1 cellular context compared by ENCODE assay signal in the genomic region with DNA sequence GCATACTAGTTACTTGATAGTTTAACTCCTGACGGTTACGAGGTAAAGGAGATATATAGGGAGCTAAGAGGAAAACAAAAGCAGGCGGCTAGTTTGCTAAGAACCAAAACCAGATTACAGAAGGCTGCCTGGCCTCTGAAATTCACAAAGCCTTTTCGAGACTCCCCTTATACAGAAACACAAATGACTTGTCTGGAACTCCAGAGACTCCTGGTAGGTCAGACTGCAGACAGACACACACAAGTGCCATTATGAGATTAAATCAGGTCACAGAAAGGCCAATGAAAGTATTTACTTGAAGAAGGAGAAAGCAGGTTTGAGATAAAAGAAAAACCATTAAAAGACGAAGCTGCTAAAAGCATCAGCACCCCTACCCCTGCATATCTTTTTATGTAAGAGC.
TF ChIP-seq lines count a peak whose summit lies in the region.

No MANE protein-coding gene starts in this region.

TF ChIP-seq in SK-N-SH treated with all-trans-retinoic acid at 6 μM for 48 hours, 23 proteins besides CTCF, POLR2A, EP300 and RAD21:
- TF ChIP-seq, protein P1, sequence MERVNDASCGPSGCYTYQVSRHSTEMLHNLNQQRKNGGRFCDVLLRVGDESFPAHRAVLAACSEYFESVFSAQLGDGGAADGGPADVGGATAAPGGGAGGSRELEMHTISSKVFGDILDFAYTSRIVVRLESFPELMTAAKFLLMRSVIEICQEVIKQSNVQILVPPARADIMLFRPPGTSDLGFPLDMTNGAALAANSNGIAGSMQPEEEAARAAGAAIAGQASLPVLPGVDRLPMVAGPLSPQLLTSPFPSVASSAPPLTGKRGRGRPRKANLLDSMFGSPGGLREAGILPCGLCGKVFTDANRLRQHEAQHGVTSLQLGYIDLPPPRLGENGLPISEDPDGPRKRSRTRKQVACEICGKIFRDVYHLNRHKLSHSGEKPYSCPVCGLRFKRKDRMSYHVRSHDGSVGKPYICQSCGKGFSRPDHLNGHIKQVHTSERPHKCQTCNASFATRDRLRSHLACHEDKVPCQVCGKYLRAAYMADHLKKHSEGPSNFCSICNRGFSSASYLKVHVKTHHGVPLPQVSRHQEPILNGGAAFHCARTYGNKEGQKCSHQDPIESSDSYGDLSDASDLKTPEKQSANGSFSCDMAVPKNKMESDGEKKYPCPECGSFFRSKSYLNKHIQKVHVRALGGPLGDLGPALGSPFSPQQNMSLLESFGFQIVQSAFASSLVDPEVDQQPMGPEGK (CRISPR knock-in tag; IDR thresholded peaks at IDR 0.05; ENCODE audit: borderline replicate concordance) = no peak
- TF ChIP-seq TOX (CRISPR knock-in tag; IDR thresholded peaks at IDR 0.05; ENCODE audit: borderline replicate concordance) (no peak), ARNTL (CRISPR knock-in tag; IDR thresholded peaks at IDR 0.05; ENCODE audit: borderline replicate concordance, low read depth) (no peak), GLIS3 (CRISPR knock-in tag; IDR thresholded peaks at IDR 0.05) (no peak), RARB (CRISPR knock-in tag; IDR thresholded peaks at IDR 0.05) (no peak), ZNF70 (CRISPR knock-in tag; IDR thresholded peaks at IDR 0.05) (no peak), SNAI2 (CRISPR knock-in tag; IDR thresholded peaks at IDR 0.05) (no peak)
- TF ChIP-seq, protein P2, sequence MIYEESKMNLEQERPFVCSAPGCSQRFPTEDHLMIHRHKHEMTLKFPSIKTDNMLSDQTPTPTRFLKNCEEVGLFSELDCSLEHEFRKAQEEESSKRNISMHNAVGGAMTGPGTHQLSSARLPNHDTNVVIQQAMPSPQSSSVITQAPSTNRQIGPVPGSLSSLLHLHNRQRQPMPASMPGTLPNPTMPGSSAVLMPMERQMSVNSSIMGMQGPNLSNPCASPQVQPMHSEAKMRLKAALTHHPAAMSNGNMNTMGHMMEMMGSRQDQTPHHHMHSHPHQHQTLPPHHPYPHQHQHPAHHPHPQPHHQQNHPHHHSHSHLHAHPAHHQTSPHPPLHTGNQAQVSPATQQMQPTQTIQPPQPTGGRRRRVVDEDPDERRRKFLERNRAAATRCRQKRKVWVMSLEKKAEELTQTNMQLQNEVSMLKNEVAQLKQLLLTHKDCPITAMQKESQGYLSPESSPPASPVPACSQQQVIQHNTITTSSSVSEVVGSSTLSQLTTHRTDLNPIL (CRISPR knock-in tag; IDR thresholded peaks at IDR 0.05; ENCODE audit: low read depth) = no peak
- TF ChIP-seq, protein P3, sequence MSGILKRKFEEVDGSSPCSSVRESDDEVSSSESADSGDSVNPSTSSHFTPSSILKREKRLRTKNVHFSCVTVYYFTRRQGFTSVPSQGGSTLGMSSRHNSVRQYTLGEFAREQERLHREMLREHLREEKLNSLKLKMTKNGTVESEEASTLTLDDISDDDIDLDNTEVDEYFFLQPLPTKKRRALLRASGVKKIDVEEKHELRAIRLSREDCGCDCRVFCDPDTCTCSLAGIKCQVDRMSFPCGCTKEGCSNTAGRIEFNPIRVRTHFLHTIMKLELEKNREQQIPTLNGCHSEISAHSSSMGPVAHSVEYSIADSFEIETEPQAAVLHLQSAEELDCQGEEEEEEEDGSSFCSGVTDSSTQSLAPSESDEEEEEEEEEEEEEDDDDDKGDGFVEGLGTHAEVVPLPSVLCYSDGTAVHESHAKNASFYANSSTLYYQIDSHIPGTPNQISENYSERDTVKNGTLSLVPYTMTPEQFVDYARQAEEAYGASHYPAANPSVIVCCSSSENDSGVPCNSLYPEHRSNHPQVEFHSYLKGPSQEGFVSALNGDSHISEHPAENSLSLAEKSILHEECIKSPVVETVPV (CRISPR knock-in tag; IDR thresholded peaks at IDR 0.05) = no peak
- TF ChIP-seq, protein P4, sequence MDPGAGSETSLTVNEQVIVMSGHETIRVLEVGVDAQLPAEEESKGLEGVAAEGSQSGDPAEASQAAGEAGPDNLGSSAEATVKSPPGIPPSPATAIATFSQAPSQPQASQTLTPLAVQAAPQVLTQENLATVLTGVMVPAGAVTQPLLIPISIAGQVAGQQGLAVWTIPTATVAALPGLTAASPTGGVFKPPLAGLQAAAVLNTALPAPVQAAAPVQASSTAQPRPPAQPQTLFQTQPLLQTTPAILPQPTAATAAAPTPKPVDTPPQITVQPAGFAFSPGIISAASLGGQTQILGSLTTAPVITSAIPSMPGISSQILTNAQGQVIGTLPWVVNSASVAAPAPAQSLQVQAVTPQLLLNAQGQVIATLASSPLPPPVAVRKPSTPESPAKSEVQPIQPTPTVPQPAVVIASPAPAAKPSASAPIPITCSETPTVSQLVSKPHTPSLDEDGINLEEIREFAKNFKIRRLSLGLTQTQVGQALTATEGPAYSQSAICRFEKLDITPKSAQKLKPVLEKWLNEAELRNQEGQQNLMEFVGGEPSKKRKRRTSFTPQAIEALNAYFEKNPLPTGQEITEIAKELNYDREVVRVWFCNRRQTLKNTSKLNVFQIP (CRISPR knock-in tag; IDR thresholded peaks at IDR 0.05; ENCODE audit: borderline replicate concordance, low read depth) = no peak
